Comparison of ENCODE assay signal across 8 cellular contexts in genomic region chr14:77580477-77580876, GRCh38. TPM values are rescaled to one million over a fixed set of nuclear protein-coding genes. Genes with fewer than 3 reads are reported as not detected.
A peak's percentile ranks its signal among the peaks of the same experiment; 100 is the strongest.
DNase-seq lines count a peak whose midpoint lies in the region; ATAC-seq and TF ChIP-seq lines count a peak whose summit lies in the region.

No MANE protein-coding gene starts in this region.

- H3K9me3 ChIP-seq in esophagus muscularis mucosa (no peaks in the 10 kb centered on the region), tibial nerve (no peaks in the 10 kb centered on the region)

- peak; percentile 18 for ATAC-seq in Right ventricle myocardium superior (ENCODE audit: poor library complexity)
- no peak for ATAC-seq in Right ventricle myocardium inferior

- no peak overlapping the region for H3K9ac ChIP-seq in KMS-11

- H3K27ac ChIP-seq in KMS-11 (peak overlapping the region; percentile 63), esophagus muscularis mucosa (replicated peaks in 1 of 4) (no peak overlapping the region), tibial nerve (peak overlapping the region in 2 of 4 donors; percentile 20 to 33)

- H3K9me3 Mint-ChIP-seq in type B pancreatic cell: no peaks in the 10 kb centered on the region

- H3K4me1 ChIP-seq in KMS-11 (ENCODE audit: low read depth, poor library complexity, severe bottlenecking) (peaks cover 32% of the 10 kb centered on the region), esophagus muscularis mucosa (peaks cover 20 to 33% (median 23%) of the 10 kb centered on the region in 4 donors), tibial nerve (peaks cover 0 to 56% (median 14%) of the 10 kb centered on the region in 4 donors)

- no peaks in the 10 kb centered on the region for H3K27me3 ChIP-seq in KMS-11 (ENCODE audit: insufficient read depth, low read depth)
- H3K27me3 ChIP-seq in esophagus muscularis mucosa: no peaks in the 10 kb centered on the region
- H3K27me3 ChIP-seq in tibial nerve: no peaks in the 10 kb centered on the region

- H3K27me3 Mint-ChIP-seq in type B pancreatic cell: no peaks in the 10 kb centered on the region

- no peaks in the 10 kb centered on the region for H3K79me2 ChIP-seq in KMS-11 (ENCODE audit: insufficient read depth, low read depth)

- 94% methylated on average over 4 of the region's 4 CpGs for WGBS in esophagus muscularis mucosa
- 80 to 85% methylated on average over 4 of the region's 4 CpGs for WGBS in tibial nerve, 2 donors

- H3K4me3 Mint-ChIP-seq in type B pancreatic cell: no peak overlapping the region

- H3K4me1 Mint-ChIP-seq in type B pancreatic cell (ENCODE audit: unreplicated experiment): peaks cover 16% of the 10 kb centered on the region

- DNase-seq in Right ventricle myocardium superior: no peak
- DNase-seq in Right ventricle myocardium inferior (ENCODE audit: missing footprints): no peak
- peak; percentile 64 for DNase-seq in esophagus muscularis mucosa (ENCODE audit: extremely low spot score)
- DNase-seq in type B pancreatic cell (ENCODE audit: extremely low spot score, unreplicated experiment): no peak
- DNase-seq in Ammon's horn (ENCODE audit: low spot score): no peak
- no peak for DNase-seq in tibial nerve (ENCODE audit: low spot score in 2 of 2)
- DNase-seq in stimulated activated CD4-positive, alpha-beta T cell treated with anti-CD3 and anti-CD28 coated beads, Interleukin-4, amount 100 ng/mL, for 4 hours: no peak

- no peak for TF ChIP-seq CTCF in KMS-11 (conservative IDR thresholded peaks at IDR 0.05; ENCODE audit: low read depth, low read length)
- no peak for TF ChIP-seq CTCF in esophagus muscularis mucosa (IDR thresholded peaks at IDR 0.05)
- TF ChIP-seq CTCF in type B pancreatic cell (conservative IDR thresholded peaks at IDR 0.05): no peak
- no peak for TF ChIP-seq CTCF in tibial nerve (IDR thresholded peaks at IDR 0.05)

- peak overlapping the region; percentile 83 for H3K4me2 ChIP-seq in KMS-11

- H3K36me3 Mint-ChIP-seq in type B pancreatic cell: peaks cover 12% of the 10 kb centered on the region

- intact Hi-C loops in Right ventricle myocardium superior (cut with DNase I): no loop called here
- intact Hi-C loops in Right ventricle myocardium inferior (cut with DNase I): no loop called here
- intact Hi-C loops in esophagus muscularis mucosa (cut with DNase I): no loop called here

- TF ChIP-seq POLR2A in esophagus muscularis mucosa (IDR thresholded peaks at IDR 0.05; ENCODE audit: low read depth) (no peak), tibial nerve (IDR thresholded peaks at IDR 0.05) (no peak)

- no peak for TF ChIP-seq EP300 in esophagus muscularis mucosa (IDR thresholded peaks at IDR 0.05)
- TF ChIP-seq EP300 in tibial nerve (IDR thresholded peaks at IDR 0.05): no peak

- H3K27ac Mint-ChIP-seq in type B pancreatic cell: peak overlapping the region; percentile 78

- H3K4me3 ChIP-seq in KMS-11 (IDR thresholded peaks at IDR 0.05; ENCODE audit: insufficient read depth, low read depth, low read length) (no peak overlapping the region), esophagus muscularis mucosa (peak overlapping the region in 1 of 4 donors; percentile 20), tibial nerve (peak overlapping the region in 1 of 4 donors; percentile 11)

- H2AFZ ChIP-seq in KMS-11 (ENCODE audit: low read depth): no peak overlapping the region

- H3K36me3 ChIP-seq in KMS-11 (ENCODE audit: insufficient read depth) (no peaks in the 10 kb centered on the region), esophagus muscularis mucosa (peaks cover 0 to 16% (median 12%) of the 10 kb centered on the region in 4 donors), tibial nerve (peaks cover 0 to 26% (median 0%) of the 10 kb centered on the region in 3 donors)

- H4K20me1 ChIP-seq in KMS-11 (ENCODE audit: insufficient read depth): no peaks in the 10 kb centered on the region

RNA-seq across cellular contexts. Expression of gene SPTLC2, which starts 36.0 kb away (rescaled TPM):
- total RNA-seq in Right ventricle myocardium superior: 10.2 TPM
- 10.8 TPM for total RNA-seq in Right ventricle myocardium inferior
- total RNA-seq in esophagus muscularis mucosa: 10 to 100 TPM; 14.5 to 25.3 (median 20.1) TPM
- 40.9 and 134 TPM in 2 replicates for total RNA-seq in type B pancreatic cell (ENCODE audit: low replicate concordance)
- total RNA-seq in tibial nerve: 10 to 100 TPM; 25.5 to 45.2 (median 29.7) TPM
